In the genomic region with DNA sequence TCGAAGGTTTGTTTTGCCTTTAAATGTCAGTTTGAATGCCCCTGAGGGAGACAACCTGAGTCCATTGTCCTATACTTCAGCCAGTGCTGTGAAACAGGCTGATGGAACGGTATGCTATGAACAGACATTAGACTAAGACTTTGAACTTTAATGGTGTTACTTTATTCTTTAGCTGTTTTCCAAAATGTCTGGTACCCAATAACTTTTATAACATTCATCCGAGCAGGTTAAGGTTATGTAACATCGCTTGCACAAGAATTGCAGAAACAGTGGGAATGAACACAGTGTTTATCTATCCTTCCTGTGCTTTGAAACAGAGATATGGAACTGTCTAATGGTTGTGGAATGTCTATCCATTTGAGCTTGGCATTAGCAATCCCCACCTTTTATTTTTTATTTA, we compare ENCODE assay signal across 23 cellular contexts. TPM values are rescaled to one million over a fixed set of nuclear protein-coding genes. Genes with fewer than 3 reads are reported as not detected.
"Had no signal": no experiment of that assay in that cellular context is flagged by ENCODE, and none has a peak within 500 bp of the region (broad histone marks: within the 10 kb centered on the region; RNA-seq: fewer than 3 reads in every experiment).

No MANE protein-coding gene starts in this region.

- H3K27me3 ChIP-seq: spleen, testis had no signal

- H3K27ac Mint-ChIP-seq: activated CD8-positive, alpha-beta memory T cell treated with anti-CD3 and anti-CD28 coated beads, Interleukin-2, amount 10 ng/mL, durations not matched to agents 7 days and 5 days; activated naive CD4-positive, alpha-beta T cell treated with anti-CD3 and anti-CD28 coated beads, Interleukin-2, amount 10 ng/mL, durations not matched to agents 7 days and 5 days; endodermal cell; stimulated activated naive CD8-positive, alpha-beta T cell treated with anti-CD3 and anti-CD28 coated beads, Interleukin-15, amount 100 ng/mL, for 72 hours had no signal

- H3K4me3 ChIP-seq: lower lobe of right lung, prostate gland, spleen, testis had no signal

- H3K4me1 ChIP-seq: lower lobe of right lung, prostate gland, testis had no signal

- H3K36me3 Mint-ChIP-seq: activated CD8-positive, alpha-beta memory T cell treated with anti-CD3 and anti-CD28 coated beads, Interleukin-2, amount 10 ng/mL, durations not matched to agents 7 days and 5 days; activated naive CD4-positive, alpha-beta T cell treated with anti-CD3 and anti-CD28 coated beads, Interleukin-2, amount 10 ng/mL, durations not matched to agents 7 days and 5 days had no signal

- ATAC-seq: activated CD8-positive, alpha-beta memory T cell treated with anti-CD3 and anti-CD28 coated beads, Interleukin-2, amount 10 ng/mL, durations not matched to agents 7 days and 5 days; esophagus mucosa; lower lobe of right lung; sciatic nerve; stimulated activated naive CD8-positive, alpha-beta T cell treated with anti-CD3 and anti-CD28 coated beads, Interleukin-15, amount 100 ng/mL, for 72 hours had no signal

- DNase-seq: activated CD4-positive, alpha-beta T cell treated with anti-CD3 and anti-CD28 coated beads, Interleukin-2, amount 50 U/mL, for 48 hours; activated CD8-positive, alpha-beta memory T cell treated with anti-CD3 and anti-CD28 coated beads, Interleukin-2, amount 10 ng/mL, durations not matched to agents 7 days and 5 days; activated naive CD4-positive, alpha-beta T cell treated with anti-CD3 and anti-CD28 coated beads, Interleukin-2, amount 10 ng/mL, durations not matched to agents 7 days and 5 days; activated T-cell treated with anti-CD3 and anti-CD28 coated beads, Interleukin-2, amount 50 U/mL, for 1 hour; cerebellar nuclear complex; dermis blood vessel endothelial cell; endodermal cell; foreskin melanocyte; kidney glomerular epithelial cell; lower lobe of right lung; midbrain; SK-N-SH; spleen; stimulated activated naive CD8-positive, alpha-beta T cell treated with anti-CD3 and anti-CD28 coated beads, Interleukin-15, amount 100 ng/mL, for 72 hours; T-helper 1 cell; T1000; testis had no signal

- H3K27ac ChIP-seq: lower lobe of right lung, prostate gland, spleen, testis had no signal

- H3K9me3 ChIP-seq: lower lobe of right lung, prostate gland, SK-N-SH, spleen, testis had no signal

- H3K4me3 Mint-ChIP-seq: activated CD8-positive, alpha-beta memory T cell treated with anti-CD3 and anti-CD28 coated beads, Interleukin-2, amount 10 ng/mL, durations not matched to agents 7 days and 5 days; activated naive CD4-positive, alpha-beta T cell treated with anti-CD3 and anti-CD28 coated beads, Interleukin-2, amount 10 ng/mL, durations not matched to agents 7 days and 5 days; endodermal cell; stimulated activated naive CD8-positive, alpha-beta T cell treated with anti-CD3 and anti-CD28 coated beads, Interleukin-15, amount 100 ng/mL, for 72 hours had no signal

- H3K9me3 Mint-ChIP-seq: activated naive CD4-positive, alpha-beta T cell treated with anti-CD3 and anti-CD28 coated beads, Interleukin-2, amount 10 ng/mL, durations not matched to agents 7 days and 5 days; endodermal cell; stimulated activated naive CD8-positive, alpha-beta T cell treated with anti-CD3 and anti-CD28 coated beads, Interleukin-15, amount 100 ng/mL, for 72 hours had no signal

- H3K4me1 Mint-ChIP-seq: activated CD8-positive, alpha-beta memory T cell treated with anti-CD3 and anti-CD28 coated beads, Interleukin-2, amount 10 ng/mL, durations not matched to agents 7 days and 5 days; activated naive CD4-positive, alpha-beta T cell treated with anti-CD3 and anti-CD28 coated beads, Interleukin-2, amount 10 ng/mL, durations not matched to agents 7 days and 5 days; endodermal cell had no signal

- H3K36me3 ChIP-seq: lower lobe of right lung, prostate gland, spleen had no signal

RNA-seq across cellular contexts. Expression of a gene that starts 46.6 kb away (rescaled TPM):
- total RNA-seq: activated CD8-positive, alpha-beta memory T cell treated with anti-CD3 and anti-CD28 coated beads, Interleukin-2, amount 10 ng/mL, durations not matched to agents 7 days and 5 days; dermis blood vessel endothelial cell; endodermal cell; lower lobe of right lung; myocyte; osteoblast had no signal

RNA-seq across cellular contexts. Expression of a gene that starts 46.9 kb away (rescaled TPM):
- total RNA-seq: activated CD8-positive, alpha-beta memory T cell treated with anti-CD3 and anti-CD28 coated beads, Interleukin-2, amount 10 ng/mL, durations not matched to agents 7 days and 5 days; dermis blood vessel endothelial cell; endodermal cell; esophagus mucosa; lower lobe of right lung; myocyte; osteoblast; prostate gland; sciatic nerve; spleen; testis; ureter had no signal

RNA-seq across cellular contexts. Expression of a gene that starts 49.9 kb away (rescaled TPM):
- total RNA-seq: myocyte, osteoblast had no signal
